Comparison of ENCODE assay signal across 11 cellular contexts in genomic region chr11:121741954-121742361, GRCh38.
DNase-seq lines count a peak whose midpoint lies in the region; ATAC-seq and TF ChIP-seq lines count a peak whose summit lies in the region.
"Had no signal": no experiment of that assay in that cellular context is flagged by ENCODE, and none has a peak within 500 bp of the region (broad histone marks: within the 10 kb centered on the region; RNA-seq: fewer than 3 reads in every experiment).

No MANE protein-coding gene starts in this region.

- in situ Hi-C loops in G401 (cut with HindIII; ENCODE audit: low sequenced_read_pairs) = no loop called here

- DNase-seq in G401 (ENCODE audit: low spot score) (peak; percentile 9), epidermal melanocyte (ENCODE audit: insufficient read length, low spot score) (peak; percentile 50), lower lobe of right lung (no peak), COR-L47 (lab: John Stamatoyannopoulos, UW) (no peak), islet precursor cell (no peak)
- DNase-seq in stimulated activated CD4-positive, alpha-beta T cell treated with anti-CD3 and anti-CD28 coated beads, Interleukin-1b, Interleukin-23, amount 100 ng/mL, for 48 hours = no peak
- DNase-seq: KBM-7 had no signal

- intact Hi-C loops in lower lobe of right lung (cut with DNase I) = no loop called here

- H3K27ac ChIP-seq in lower lobe of right lung (no peak overlapping the region), skin epidermis (peak overlapping the region in 13 of 21 experiments; percentile 9 to 80 (median 63))

- no peak for TF ChIP-seq CTCF in lower lobe of right lung (IDR thresholded peaks at IDR 0.05)

- ATAC-seq in lower lobe of right lung = peak; percentile 25 to 35
- no peak for ATAC-seq in HG03565 (IDR thresholded peaks at IDR 0.05; ENCODE audit: unreplicated experiment)
- ATAC-seq: activated CD4-positive, CD25-positive, alpha-beta regulatory T cell treated with anti-CD3 and anti-CD28 coated beads, Interleukin-2, amount 50 U/mL, for 24 hours; left lobe of liver had no signal

- H3K9me3 ChIP-seq in lower lobe of right lung = no peaks in the 10 kb centered on the region

- H3K4me1 ChIP-seq in lower lobe of right lung = no peaks in the 10 kb centered on the region

- no peaks in the 10 kb centered on the region for H3K27me3 ChIP-seq in lower lobe of right lung (ENCODE audit: low read depth)

- H3K36me3 ChIP-seq in lower lobe of right lung = no peaks in the 10 kb centered on the region

- no peak overlapping the region for H3K4me3 ChIP-seq in lower lobe of right lung
- no peak overlapping the region for H3K4me3 ChIP-seq in skin epidermis

Comparison
In these comparisons a context has a peak if more than half of its experiments do, and no peak if none do; other contexts are left out.
1. DNase-seq: peak in G401 (single experiment) and epidermal melanocyte (single experiment); none in lower lobe of right lung (single experiment), stimulated activated CD4-positive, alpha-beta T cell treated with anti-CD3 and anti-CD28 coated beads, Interleukin-1b, Interleukin-23, amount 100 ng/mL, for 48 hours (single experiment), COR-L47 (single experiment) and islet precursor cell (single experiment).